In genomic region chr2:73939419-73939818, GRCh38 we compare ENCODE assay signal across 8 cellular contexts. TPM values are rescaled to one million over a fixed set of nuclear protein-coding genes. Genes with fewer than 3 reads are reported as not detected.
A peak's percentile ranks its signal among the peaks of the same experiment; 100 is the strongest.
DNase-seq lines count a peak whose midpoint lies in the region; ATAC-seq, FAIRE-seq and TF ChIP-seq lines count a peak whose summit lies in the region.

No MANE protein-coding gene starts in this region.

- no peak overlapping the region for H3K4me3 Mint-ChIP-seq in activated naive CD8-positive, alpha-beta T cell treated with anti-CD3 and anti-CD28 coated beads for 36 hours

- FAIRE-seq in frontal cortex (lab: Jason Lieb, UNC) = no peak

- TF ChIP-seq CTCF in AG09309 (IDR thresholded peaks at IDR 0.05; ENCODE audit: control insufficient read depth, insufficient read depth, low read depth, low read length, missing control alignments) = peak; percentile 23

- H3K4me1 Mint-ChIP-seq in activated naive CD8-positive, alpha-beta T cell treated with anti-CD3 and anti-CD28 coated beads for 36 hours = peaks cover 77% of the 10 kb centered on the region

- no peak overlapping the region for H3K4me3 ChIP-seq in AG09309 (ENCODE audit: control insufficient read depth, low read depth, low read length)

- no peaks in the 10 kb centered on the region for H3K9me3 Mint-ChIP-seq in activated naive CD8-positive, alpha-beta T cell treated with anti-CD3 and anti-CD28 coated beads for 36 hours

- H3K36me3 Mint-ChIP-seq in activated naive CD8-positive, alpha-beta T cell treated with anti-CD3 and anti-CD28 coated beads for 36 hours = peaks cover 66% of the 10 kb centered on the region

- H3K27me3 Mint-ChIP-seq in activated naive CD8-positive, alpha-beta T cell treated with anti-CD3 and anti-CD28 coated beads for 36 hours = no peaks in the 10 kb centered on the region

- DNase-seq in AG09309 (ENCODE audit: low read depth) (peak; percentile 20), HT1080 (ENCODE audit: low read depth) (peak; percentile 46), iPS-NIHi7 (ENCODE audit: extremely low spot score) (peak; percentile 62), putamen (ENCODE audit: low spot score) (no peak), frontal cortex (ENCODE audit: low spot score in 2 of 2) (no peak), NCI-H748 treated with DMSO at 0.1 percent for 48 hours (lab: John Stamatoyannopoulos, UW) (no peak)
- DNase-seq in activated naive CD8-positive, alpha-beta T cell treated with anti-CD3 and anti-CD28 coated beads for 36 hours = no peak

- H3K27ac Mint-ChIP-seq in activated naive CD8-positive, alpha-beta T cell treated with anti-CD3 and anti-CD28 coated beads for 36 hours = peak overlapping the region; percentile 28

- ATAC-seq in HG03196 (IDR thresholded peaks at IDR 0.05; ENCODE audit: unreplicated experiment) = no peak

RNA-seq across cellular contexts. Expression of gene DGUOK, which starts 12.7 kb away (rescaled TPM):
- total RNA-seq in HT1080 (2014; rRNA removed; shearing (Covaris generic)) = 89.7 and 92.1 TPM in 2 replicates
- polyA plus RNA-seq in HT1080 (2015; cell fraction: cytosol; rRNA removed) = 105 and 109 TPM in 2 replicates
- polyA plus RNA-seq in HT1080 (2015; cell fraction: nucleus; rRNA removed) = 52.8 and 55.5 TPM in 2 replicates
- 10 to 100 TPM; 96.8 to 97.1 TPM for total RNA-seq in activated naive CD8-positive, alpha-beta T cell treated with anti-CD3 and anti-CD28 coated beads for 36 hours
- total RNA-seq in frontal cortex = 51.0 TPM

RNA-seq across cellular contexts. Expression of gene TET3, which starts 45.3 kb away (rescaled TPM):
- total RNA-seq in HT1080 (2014; rRNA removed; shearing (Covaris generic)) = 3.1 and 4.4 TPM in 2 replicates
- polyA plus RNA-seq in HT1080 (2015; cell fraction: cytosol; rRNA removed) = 2.5 and 3.5 TPM in 2 replicates
- 8.7 and 9.4 TPM in 2 replicates for polyA plus RNA-seq in HT1080 (2015; cell fraction: nucleus; rRNA removed)
- 10 to 100 TPM; 14.8 TPM for total RNA-seq in activated naive CD8-positive, alpha-beta T cell treated with anti-CD3 and anti-CD28 coated beads for 36 hours
- total RNA-seq in frontal cortex = 15.9 TPM

RNA-seq across cellular contexts. Expression of gene ACTG2, which starts 46.6 kb away (rescaled TPM):
- not detected in 2 replicates for total RNA-seq in HT1080 (2014; rRNA removed; shearing (Covaris generic))
- not detected in 2 replicates for polyA plus RNA-seq in HT1080 (2015; cell fraction: cytosol; rRNA removed)
- polyA plus RNA-seq in HT1080 (2015; cell fraction: nucleus; rRNA removed) = not detected in 2 replicates
- total RNA-seq in activated naive CD8-positive, alpha-beta T cell treated with anti-CD3 and anti-CD28 coated beads for 36 hours = under 1 TPM; 0.12 to 0.27 TPM
- total RNA-seq in frontal cortex = 0.82 TPM

Comparison
In these comparisons a context has a peak if more than half of its experiments do, and no peak if none do; other contexts are left out.
1. DNase-seq: peak in AG09309 (single experiment), HT1080 (single experiment) and iPS-NIHi7 (single experiment); none in activated naive CD8-positive, alpha-beta T cell treated with anti-CD3 and anti-CD28 coated beads for 36 hours (single experiment), putamen (single experiment), frontal cortex (0 of 2) and NCI-H748 treated with DMSO at 0.1 percent for 48 hours (single experiment).